In genomic region chr15:78811825-78812183, GRCh38 we compare ENCODE assay signal across 9 cellular contexts. TPM values are rescaled to one million over a fixed set of nuclear protein-coding genes. Genes with fewer than 3 reads are reported as not detected.
DNase-seq lines count a peak whose midpoint lies in the region; TF ChIP-seq lines count a peak whose summit lies in the region.
"Had no signal": no experiment of that assay in that cellular context is flagged by ENCODE, and none has a peak within 500 bp of the region (broad histone marks: within the 10 kb centered on the region; RNA-seq: fewer than 3 reads in every experiment).

No MANE protein-coding gene starts in this region.

- peak overlapping the region in 1 of 3 donors; percentile 60 for H3K27ac Mint-ChIP-seq in IgD-negative memory B cell

- in situ Hi-C loops in Caki2 (cut with HindIII; ENCODE audit: low pct_unique_long_range_greater_than_20kb, low sequenced_read_pairs): no loop called here

- H3K9me3 ChIP-seq in neuron (ENCODE audit: low read length): peaks cover 6% of the 10 kb centered on the region
- H3K9me3 ChIP-seq: neutrophil had no signal

- peaks cover 0 to 30% (median 7%) of the 10 kb centered on the region in 45 donors for H3K27me3 ChIP-seq in dorsolateral prefrontal cortex
- no peaks in the 10 kb centered on the region for H3K27me3 ChIP-seq in neuron (ENCODE audit: insufficient read depth, low read length)

- TF ChIP-seq CTCF in dorsolateral prefrontal cortex (IDR thresholded peaks at IDR 0.05 in 54 of 56, conservative IDR thresholded peaks at IDR 0.05 in 2 of 56; ENCODE audit: low read depth in 1 of 56, partially characterized antibody in 56 of 56): peak in 5 of 56 donors; percentile 0 to 10 (median 7)

- H3K27ac ChIP-seq in dorsolateral prefrontal cortex: peak overlapping the region in 12 of 59 donors; percentile 3 to 68 (median 44)
- H3K27ac ChIP-seq: neutrophil had no signal

- H3K4me3 Mint-ChIP-seq in IgD-negative memory B cell: peak overlapping the region; percentile 74 to 93 (median 86)

- H3K27me3 Mint-ChIP-seq in IgD-negative memory B cell: peaks cover 28% of the 10 kb centered on the region

- peak; percentile 23 for DNase-seq in Caki2 (ENCODE audit: low read depth)
- no peak for DNase-seq in dorsolateral prefrontal cortex
- no peak for DNase-seq in cerebellar nuclear complex (lab: John Stamatoyannopoulos, UW)
- no peak for DNase-seq in DMS153 treated with DMSO at 0.1 percent for 48 hours (lab: John Stamatoyannopoulos, UW; ENCODE audit: unreplicated experiment)
- DNase-seq in NCI-H345 (lab: John Stamatoyannopoulos, UW): no peak
- no peak for DNase-seq in T-helper 9 cell

- peak overlapping the region; percentile 45 to 81 (median 67) for H3K4me3 ChIP-seq in dorsolateral prefrontal cortex
- H3K4me3 ChIP-seq in neuron (ENCODE audit: low read length): peak overlapping the region; percentile 56

- intact Hi-C loops in dorsolateral prefrontal cortex (cut with DNase I): loop anchor here in 1 of 2 donors (5.0 kb wide), 1 partner anchor 60 kb away; the partner anchor contains the start of gene MORF4L1

- H3K4me1 ChIP-seq in neuron (ENCODE audit: insufficient read depth, low read length): peaks cover 5% of the 10 kb centered on the region

- no peaks in the 10 kb centered on the region for H3K36me3 Mint-ChIP-seq in IgD-negative memory B cell

- no peaks in the 10 kb centered on the region for H3K36me3 ChIP-seq in neuron (ENCODE audit: insufficient read depth, low read length)
- H3K36me3 ChIP-seq: neutrophil had no signal

- H3K4me1 Mint-ChIP-seq in IgD-negative memory B cell: peaks cover 9 to 11% (median 10%) of the 10 kb centered on the region in 3 donors

- H3K9me3 Mint-ChIP-seq in IgD-negative memory B cell: peaks cover 0 to 2% (median 0%) of the 10 kb centered on the region in 3 donors

- peak overlapping the region; percentile 88 for H2AFZ ChIP-seq in neuron (ENCODE audit: low read depth, low read length)

RNA-seq across cellular contexts. Expression of gene ADAMTS7, which starts 0.5 kb away (rescaled TPM):
- total RNA-seq in Caki2 (2014; rRNA removed; shearing (Covaris generic); ENCODE audit: low replicate concordance): 4.6 and 5.7 TPM in 2 replicates
- polyA plus RNA-seq in IgD-negative memory B cell: 0.04 TPM
- 1 to 10 TPM in 109 of 120 experiments, under 1 TPM in 11; 0.48 to 5.1 (median 1.7) TPM for total RNA-seq in dorsolateral prefrontal cortex
